Comparison of ENCODE assay signal across 19 cellular contexts in genomic region chr6:155980680-155981079, GRCh38.
DNase-seq lines count a peak whose midpoint lies in the region; ATAC-seq and TF ChIP-seq lines count a peak whose summit lies in the region.
"Had no signal": no experiment of that assay in that cellular context is flagged by ENCODE, and none has a peak within 500 bp of the region (broad histone marks: within the 10 kb centered on the region; RNA-seq: fewer than 3 reads in every experiment).

No MANE protein-coding gene starts in this region.

- H3F3A ChIP-seq in SK-N-SH (replicated peaks; ENCODE audit: insufficient read depth) = no peaks in the 10 kb centered on the region

- H3K36me3 Mint-ChIP-seq in chondrocyte (ENCODE audit: low read depth) = no peaks in the 10 kb centered on the region
- H3K36me3 Mint-ChIP-seq: CD14-positive monocyte; CD4-positive, alpha-beta memory T cell had no signal

- H3K27ac ChIP-seq in SK-N-SH (ENCODE audit: low read depth in 2 of 2, low read length in 1 of 2) = no peak overlapping the region; a peak in 1 of 4 replicates
- H3K27ac ChIP-seq: 22Rv1, A549, BLaER1, HL-60 had no signal

- no peak for TF ChIP-seq RAD21 in SK-N-SH (IDR thresholded peaks at IDR 0.05; ENCODE audit: low read length)

- CTCF ChIA-PET in SK-N-SH (lab: Yijun Ruan, JAX) = interaction anchor here (0.7 to 1.8 kb wide), 4 partner anchors 10 to 19 kb away, joined by 3 to 5 read pairs (median 4); no protein-coding TSS in a partner anchor

- no peaks in the 10 kb centered on the region for H3K9me2 ChIP-seq in SK-N-SH

- H3K27me3 ChIP-seq in SK-N-SH (ENCODE audit: insufficient read depth) = no peaks in the 10 kb centered on the region
- H3K27me3 ChIP-seq: BLaER1 had no signal

- no peak overlapping the region for H2AFZ ChIP-seq in SK-N-SH (ENCODE audit: low read depth)

- H3K4me1 Mint-ChIP-seq in chondrocyte (ENCODE audit: low read depth) = peaks cover 18% of the 10 kb centered on the region
- H3K4me1 Mint-ChIP-seq: CD14-positive monocyte; CD4-positive, alpha-beta memory T cell had no signal

- POLR2A ChIA-PET in SK-N-SH (lab: Yijun Ruan, JAX) = interaction anchor here (0.7 to 1.8 kb wide), 2 partner anchors 48 to 185 kb away, joined by 6 to 7 read pairs; no protein-coding TSS in a partner anchor

- DNase-seq in SK-N-SH (peak; percentile 32), chondrocyte (ENCODE audit: low spot score) (no peak), sciatic nerve (ENCODE audit: low spot score) (no peak), D341Med (ENCODE audit: low spot score) (no peak), SK-N-DZ (ENCODE audit: low spot score) (no peak), AG08395 (ENCODE audit: low spot score) (no peak)
- DNase-seq: CD4-positive, alpha-beta memory T cell; DMS79 treated with DMSO at 0.1 percent for 48 hours; GF-D8; GOT3; H7; HFFc6 had no signal

- TF ChIP-seq CTCF in SK-N-SH (IDR thresholded peaks at IDR 0.05) = no peak
- TF ChIP-seq CTCF in chondrocyte (IDR thresholded peaks at IDR 0.05) = no peak

- no peaks in the 10 kb centered on the region for H3K36me3 ChIP-seq in SK-N-SH (replicated peaks in 1 of 2; ENCODE audit: control insufficient read depth in 1 of 2, insufficient read depth in 2 of 2, low read length in 1 of 2)
- H3K36me3 ChIP-seq: BLaER1 had no signal

- H3K27me3 Mint-ChIP-seq in chondrocyte (ENCODE audit: low read depth) = peaks cover 3% of the 10 kb centered on the region
- H3K27me3 Mint-ChIP-seq: CD4-positive, alpha-beta memory T cell had no signal

- peak overlapping the region; percentile 3 for H3K27ac Mint-ChIP-seq in chondrocyte (ENCODE audit: unreplicated experiment)
- H3K27ac Mint-ChIP-seq: CD14-positive monocyte; CD4-positive, alpha-beta memory T cell; HFFc6 had no signal

- no peak overlapping the region for H3K4me3 ChIP-seq in SK-N-SH (ENCODE audit: low read depth in 2 of 2, low read length in 1 of 2)
- H3K4me3 ChIP-seq: A549, BLaER1 had no signal

- H3K4me1 ChIP-seq in SK-N-SH (ENCODE audit: control insufficient read depth in 1 of 2, insufficient read depth in 2 of 2, low read depth in 1 of 2, low read length in 1 of 2) = peaks cover 0 to 7% of the 10 kb centered on the region in 2 experiments; a peak in 2 of 4 replicates
- H3K4me1 ChIP-seq: A549, BLaER1 had no signal

- peak in 1 of 2 experiments; percentile 29; a peak in 1 of 4 replicates for TF ChIP-seq EP300 in SK-N-SH (IDR thresholded peaks at IDR 0.05; ENCODE audit: borderline replicate concordance in 1 of 2, low read depth in 1 of 2, low read length in 1 of 2)

- ATAC-seq in SK-N-SH treated with all-trans-retinoic acid at 6 μM for 48 hours (no peak), sciatic nerve (peak; percentile 94)
- ATAC-seq: A549, HCT116 had no signal

- no peak overlapping the region for H3K4me2 ChIP-seq in SK-N-SH
- H3K4me2 ChIP-seq: A549, BLaER1 had no signal

- no peaks in the 10 kb centered on the region for H3K9me3 Mint-ChIP-seq in chondrocyte (ENCODE audit: low read depth)
- H3K9me3 Mint-ChIP-seq: HFFc6 had no signal

- H3K9ac ChIP-seq in SK-N-SH = no peak overlapping the region
- H3K9ac ChIP-seq: BLaER1 had no signal

- H3K79me2 ChIP-seq in SK-N-SH (ENCODE audit: insufficient read depth) = no peaks in the 10 kb centered on the region

- H3K9me3 ChIP-seq in SK-N-SH = no peaks in the 10 kb centered on the region
- H3K9me3 ChIP-seq: A549, BLaER1 had no signal

- H4K20me1 ChIP-seq in SK-N-SH (ENCODE audit: insufficient read depth) = no peaks in the 10 kb centered on the region
- H4K20me1 ChIP-seq: BLaER1 had no signal

- intact Hi-C loops in sciatic nerve (cut with DNase I) = no loop called here

- H3K4me3 Mint-ChIP-seq in chondrocyte (ENCODE audit: unreplicated experiment) = no peak overlapping the region
- H3K4me3 Mint-ChIP-seq: CD14-positive monocyte; CD4-positive, alpha-beta memory T cell; HFFc6 had no signal

TF ChIP-seq in SK-N-SH, 30 proteins besides CTCF, POLR2A, EP300 and RAD21 (continues in another document):
- no peak for TF ChIP-seq JUND (IDR thresholded peaks at IDR 0.05)
- no peak for TF ChIP-seq SMC3 (IDR thresholded peaks at IDR 0.05; ENCODE audit: low read depth, low read length)
- TF ChIP-seq SIN3A (IDR thresholded peaks at IDR 0.05; ENCODE audit: borderline replicate concordance, low read depth, low read length) = no peak
- TF ChIP-seq ELF1 (IDR thresholded peaks at IDR 0.05) = no peak
- no peak for TF ChIP-seq GABPA (IDR thresholded peaks at IDR 0.05; ENCODE audit: low read depth)
- TF ChIP-seq USF1 (IDR thresholded peaks at IDR 0.05; ENCODE audit: borderline replicate concordance, low read depth) = no peak
- TF ChIP-seq CHD2 (IDR thresholded peaks at IDR 0.05; ENCODE audit: low read length, partially characterized antibody) = peak; percentile 37
- 0 out of 2 replicates have a peak, but pooled peaks have one; percentile 24 for TF ChIP-seq RCOR1 (IDR thresholded peaks at IDR 0.05; ENCODE audit: low read length)
- TF ChIP-seq MAX (IDR thresholded peaks at IDR 0.05; ENCODE audit: low read depth) = no peak
- no peak for TF ChIP-seq NFIC (IDR thresholded peaks at IDR 0.05; ENCODE audit: borderline replicate concordance)
- no peak for TF ChIP-seq NRF1 (IDR thresholded peaks at IDR 0.05; ENCODE audit: low read depth, low read length)
- TF ChIP-seq YY1 (IDR thresholded peaks at IDR 0.05; ENCODE audit: low read depth) = no peak
- TF ChIP-seq PBX3 (IDR thresholded peaks at IDR 0.05) = no peak
- no peak for TF ChIP-seq MEF2A (IDR thresholded peaks at IDR 0.05; ENCODE audit: borderline replicate concordance, low read depth)

TF ChIP-seq in SK-N-SH treated with all-trans-retinoic acid at 6 μM for 48 hours, 23 proteins besides CTCF, POLR2A, EP300 and RAD21:
- TF ChIP-seq CSRNP3 (CRISPR knock-in tag; IDR thresholded peaks at IDR 0.05) (no peak), PATZ1 (CRISPR knock-in tag; IDR thresholded peaks at IDR 0.05; ENCODE audit: borderline replicate concordance) (no peak), ZNF8 (CRISPR knock-in tag; IDR thresholded peaks at IDR 0.05) (no peak), GLIS3 (CRISPR knock-in tag; IDR thresholded peaks at IDR 0.05) (no peak), ZNF565 (CRISPR knock-in tag; conservative IDR thresholded peaks at IDR 0.05; ENCODE audit: low read depth) (no peak), SNAI2 (CRISPR knock-in tag; IDR thresholded peaks at IDR 0.05) (no peak), CREB5 (CRISPR knock-in tag; IDR thresholded peaks at IDR 0.05; ENCODE audit: low read depth) (no peak), ESRRG (CRISPR knock-in tag; IDR thresholded peaks at IDR 0.05) (no peak), OSR1 (CRISPR knock-in tag; IDR thresholded peaks at IDR 0.05) (no peak), RARB (CRISPR knock-in tag; IDR thresholded peaks at IDR 0.05) (no peak), ZFP30 (CRISPR knock-in tag; IDR thresholded peaks at IDR 0.05) (no peak), ZC3H10 (CRISPR knock-in tag; IDR thresholded peaks at IDR 0.05) (no peak), ISL1 (CRISPR knock-in tag; IDR thresholded peaks at IDR 0.05) (no peak), CSDC2 (CRISPR knock-in tag; IDR thresholded peaks at IDR 0.05) (no peak), TCF4 (CRISPR knock-in tag; IDR thresholded peaks at IDR 0.05; ENCODE audit: borderline replicate concordance) (no peak)
